ENCODE assay signal across 13 cellular contexts in the genomic region with DNA sequence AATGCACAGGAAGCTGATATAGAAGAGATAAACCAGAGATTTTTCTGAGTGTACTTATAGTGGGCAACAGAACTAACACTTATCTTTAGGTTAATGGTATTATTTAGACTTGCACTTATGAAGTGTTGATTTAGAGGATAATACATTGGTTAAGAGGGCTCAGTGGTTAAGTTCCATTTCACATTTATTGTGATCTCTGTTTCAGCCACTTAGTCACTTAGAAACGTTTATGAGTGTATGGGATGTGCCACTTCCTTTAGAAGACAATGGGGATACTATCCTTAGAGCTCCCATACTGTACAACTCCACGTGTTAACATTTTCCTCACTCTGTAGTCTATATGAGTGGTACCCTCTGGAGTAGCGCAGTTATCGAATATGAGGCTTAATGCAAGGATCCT.
"Had no signal": no experiment of that assay in that cellular context is flagged by ENCODE, and none has a peak within 500 bp of the region (broad histone marks: within the 10 kb centered on the region; RNA-seq: fewer than 3 reads in every experiment).

No MANE protein-coding gene starts in this region.

- H3K4me1 ChIP-seq: esophagus squamous epithelium, testis had no signal

- H3K4me3 ChIP-seq: esophagus squamous epithelium, testis had no signal

- H3K9me3 ChIP-seq: esophagus squamous epithelium, testis had no signal

- H3K27ac ChIP-seq: esophagus squamous epithelium, testis had no signal

- H3K36me3 ChIP-seq: esophagus squamous epithelium had no signal

- ATAC-seq: activated CD8-positive, alpha-beta T cell treated with anti-CD3 and anti-CD28 coated beads, Interleukin-2, amount 10 ng/mL, durations not matched to agents 7 days and 5 days; naive thymus-derived CD4-positive, alpha-beta T cell; stimulated activated naive CD8-positive, alpha-beta T cell treated with anti-CD3 and anti-CD28 coated beads, Interleukin-15, amount 100 ng/mL, for 72 hours; WTC11 had no signal

- H3K27me3 ChIP-seq: testis had no signal

- DNase-seq: activated CD4-positive, alpha-beta T cell treated with anti-CD3 and anti-CD28 coated beads for 48 hours; activated CD8-positive, alpha-beta T cell treated with anti-CD3 and anti-CD28 coated beads, Interleukin-2, amount 10 ng/mL, durations not matched to agents 7 days and 5 days; activated naive CD4-positive, alpha-beta T cell; esophagus squamous epithelium; foreskin fibroblast; head of caudate nucleus; naive thymus-derived CD4-positive, alpha-beta T cell; posterior cingulate gyrus; stimulated activated CD4-positive, alpha-beta T cell treated with anti-CD3 and anti-CD28 coated beads, Interleukin-15, amount 100 ng/mL, for 24 hours; stimulated activated CD4-positive, alpha-beta T cell treated with anti-CD3 and anti-CD28 coated beads, Interleukin-4, amount 100 ng/mL, for 4 hours; stimulated activated naive CD8-positive, alpha-beta T cell treated with anti-CD3 and anti-CD28 coated beads, Interleukin-15, amount 100 ng/mL, for 72 hours; testis had no signal
